17 cellular contexts compared by ENCODE assay signal in the genomic region with DNA sequence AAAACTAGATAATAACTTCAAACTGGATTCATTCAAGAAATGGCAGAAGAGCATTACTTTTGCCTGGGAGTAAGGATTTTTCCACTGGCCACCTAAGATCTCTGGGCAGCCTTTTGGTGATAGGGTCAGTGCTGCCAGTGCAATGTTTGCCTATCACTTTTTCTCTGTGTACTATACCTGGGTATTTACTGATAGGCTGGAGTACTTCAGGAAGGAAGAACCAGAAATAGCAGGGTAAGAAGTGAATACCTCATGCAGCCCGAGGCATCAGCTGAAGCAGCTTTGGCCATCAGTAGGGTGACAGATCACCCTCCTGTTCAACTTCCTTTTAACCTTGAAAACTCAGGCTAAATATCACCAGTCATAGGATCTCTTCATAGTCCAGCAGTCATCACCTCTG. TPM values are rescaled to one million over a fixed set of nuclear protein-coding genes. Genes with fewer than 3 reads are reported as not detected.
DNase-seq lines count a peak whose midpoint lies in the region; ATAC-seq, FAIRE-seq and TF ChIP-seq lines count a peak whose summit lies in the region.
"Had no signal": no experiment of that assay in that cellular context is flagged by ENCODE, and none has a peak within 500 bp of the region (broad histone marks: within the 10 kb centered on the region; RNA-seq: fewer than 3 reads in every experiment).

No MANE protein-coding gene starts in this region.

- peak; percentile 35 for ATAC-seq in mucosa of descending colon
- ATAC-seq in GM21619 (IDR thresholded peaks at IDR 0.05; ENCODE audit: unreplicated experiment): no peak
- no peak for ATAC-seq in GM19455 (IDR thresholded peaks at IDR 0.05; ENCODE audit: unreplicated experiment)
- ATAC-seq in sciatic nerve: no peak
- ATAC-seq: GM23338 had no signal

- no peaks in the 10 kb centered on the region for H3K9me3 ChIP-seq in mucosa of descending colon

- no peaks in the 10 kb centered on the region for H3K4me1 ChIP-seq in mucosa of descending colon (ENCODE audit: low read depth)

- H3K4me3 ChIP-seq in mucosa of descending colon: no peak overlapping the region
- H3K4me3 ChIP-seq: GM23338 had no signal

- peak; percentile 86 for FAIRE-seq in islet of Langerhans (lab: Jason Lieb, UNC)
- FAIRE-seq: G401.6, RCC 7860 had no signal

- intact Hi-C loops in mucosa of descending colon (cut with DNase I, micrococcal nuclease) (loop anchor here in 1 of 2 donors (10.0 kb wide), 1 partner anchor 81 kb away; no protein-coding TSS in a partner anchor), sciatic nerve (cut with DNase I) (no loop called here)

- peak; percentile 76 for DNase-seq in DMS53 (lab: John Stamatoyannopoulos, UW)
- DNase-seq in NCI-H69 (lab: John Stamatoyannopoulos, UW): peak; percentile 14
- no peak for DNase-seq in mucosa of descending colon
- DNase-seq in RKO (ENCODE audit: low spot score): no peak
- no peak for DNase-seq in sciatic nerve (ENCODE audit: low spot score)
- DNase-seq: NCI-H1436, NCI-H1930, NCI-H226, NCI-H524 treated with DMSO at 0.1 percent for 48 hours, Right ventricle myocardium superior, T-helper 1 cell had no signal

- TF ChIP-seq CTCF in mucosa of descending colon (IDR thresholded peaks at IDR 0.05): no peak

- no peaks in the 10 kb centered on the region for H3K36me3 ChIP-seq in mucosa of descending colon (ENCODE audit: low read depth)

RNA-seq across cellular contexts. Expression of gene PAPSS2, which starts 5.5 kb away (rescaled TPM):
- total RNA-seq in mucosa of descending colon (100 to 1,000 TPM; 123 to 399 (median 147) TPM), sciatic nerve (32.3 TPM)

Comparison
In these comparisons a context has a peak if more than half of its experiments do, and no peak if none do; other contexts are left out.
1. DNase-seq: peak in DMS53 (single experiment) and NCI-H69 (single experiment); none in mucosa of descending colon (0 of 3), RKO (single experiment) and sciatic nerve (single experiment).